Comparison of ENCODE assay signal across 1 cellular context in genomic region chr22:37273846-37274225, GRCh38.
TF ChIP-seq lines count a peak whose summit lies in the region.

No MANE protein-coding gene starts in this region.

TF ChIP-seq in IMR-90, 13 proteins besides CTCF, POLR2A, EP300 and RAD21 (continued from another document):
- TF ChIP-seq RFX5 (IDR thresholded peaks at IDR 0.05; ENCODE audit: low read depth, low read length) (no peak), ELK1 (IDR thresholded peaks at IDR 0.05; ENCODE audit: borderline replicate concordance, low read depth, low read length) (no peak), CEBPB (IDR thresholded peaks at IDR 0.05; ENCODE audit: low read depth, low read length) (no peak), CHD1 (IDR thresholded peaks at IDR 0.05; ENCODE audit: low read depth, low read length) (no peak)
- TF ChIP-seq, protein P1, sequence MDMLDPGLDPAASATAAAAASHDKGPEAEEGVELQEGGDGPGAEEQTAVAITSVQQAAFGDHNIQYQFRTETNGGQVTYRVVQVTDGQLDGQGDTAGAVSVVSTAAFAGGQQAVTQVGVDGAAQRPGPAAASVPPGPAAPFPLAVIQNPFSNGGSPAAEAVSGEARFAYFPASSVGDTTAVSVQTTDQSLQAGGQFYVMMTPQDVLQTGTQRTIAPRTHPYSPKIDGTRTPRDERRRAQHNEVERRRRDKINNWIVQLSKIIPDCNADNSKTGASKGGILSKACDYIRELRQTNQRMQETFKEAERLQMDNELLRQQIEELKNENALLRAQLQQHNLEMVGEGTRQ (IDR thresholded peaks at IDR 0.05; ENCODE audit: low read depth, low read length), result no peak
